ENCODE assay signal across 15 cellular contexts in the genomic region with DNA sequence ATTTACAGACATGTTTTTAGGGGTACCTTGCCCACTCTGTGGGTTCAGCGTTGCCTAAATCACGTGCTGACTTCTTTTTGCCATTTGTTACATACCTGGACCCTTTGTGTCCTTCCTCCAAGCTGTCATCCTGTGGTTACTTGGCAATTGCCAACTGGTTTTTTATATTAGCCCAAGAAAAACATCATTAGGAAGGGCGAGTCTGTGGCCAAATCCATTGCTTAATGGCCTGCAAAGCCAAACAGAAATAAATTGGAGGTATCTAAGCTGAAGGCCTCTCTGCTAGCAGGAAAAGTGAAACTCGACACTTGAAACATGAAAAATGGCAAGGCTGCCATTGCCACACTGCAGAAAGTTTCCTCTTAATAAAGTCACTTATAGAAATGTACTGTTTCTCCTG.
DNase-seq lines count a peak whose midpoint lies in the region; ATAC-seq, FAIRE-seq and TF ChIP-seq lines count a peak whose summit lies in the region.
"Had no signal": no experiment of that assay in that cellular context is flagged by ENCODE, and none has a peak within 500 bp of the region (broad histone marks: within the 10 kb centered on the region; RNA-seq: fewer than 3 reads in every experiment).

No MANE protein-coding gene starts in this region.

- intact Hi-C loops in spleen (cut with DNase I; ENCODE audit: low total_unique reads), result no loop called here

- no peak overlapping the region for H3K4me3 ChIP-seq in spleen
- H3K4me3 ChIP-seq: GM23338 had no signal

- TF ChIP-seq CTCF in spleen (IDR thresholded peaks at IDR 0.05 in 8 of 11, conservative IDR thresholded peaks at IDR 0.05 in 3 of 11), result no peak

- H3K9me3 ChIP-seq in spleen, result peaks cover 0 to 10% (median 2%) of the 10 kb centered on the region in 8 donors
- H3K9me3 ChIP-seq: Caco-2 had no signal

- DNase-seq in AG20443 (ENCODE audit: low spot score) (peak; percentile 61), LHCN-M2 (ENCODE audit: low read depth) (peak; percentile 17), astrocyte of the hippocampus (ENCODE audit: low read depth, low spot score) (peak; percentile 92), spleen (no peak)
- no peak for DNase-seq in activated CD8-positive, alpha-beta memory T cell treated with anti-CD3 and anti-CD28 coated beads, Interleukin-2, amount 50 U/mL, for 4 hours
- DNase-seq: activated CD4-positive, alpha-beta memory T cell treated with anti-CD3 and anti-CD28 coated beads for 36 hours; activated naive CD8-positive, alpha-beta T cell treated with anti-CD3 and anti-CD28 coated beads, Interleukin-2, amount 50 U/mL, for 24 hours; Caco-2; GF-D8; immature natural killer cell had no signal

- 65 to 81% (median 76%) methylated on average over 4 of the region's 4 CpGs for WGBS in spleen, 5 donors

- FAIRE-seq in islet of Langerhans (lab: Jason Lieb, UNC), result peak; percentile 97

- ATAC-seq in HG03108 (IDR thresholded peaks at IDR 0.05; ENCODE audit: unreplicated experiment) (no peak), GM19463 (IDR thresholded peaks at IDR 0.05; ENCODE audit: unreplicated experiment) (no peak)
- ATAC-seq: activated naive CD8-positive, alpha-beta T cell treated with anti-CD3 and anti-CD28 coated beads, Interleukin-2, amount 50 U/mL, for 24 hours; GM23338 had no signal

- H3K27ac ChIP-seq in spleen, result no peak overlapping the region
- H3K27ac ChIP-seq: VCaP had no signal

- no peak for TF ChIP-seq POLR2A in spleen (IDR thresholded peaks at IDR 0.05)

- H3K27me3 ChIP-seq in spleen (replicated peaks in 1 of 7), result peaks cover 0 to 5% (median 0%) of the 10 kb centered on the region in 7 donors

- H3K36me3 ChIP-seq in spleen, result no peaks in the 10 kb centered on the region

- no peaks in the 10 kb centered on the region for H3K4me1 ChIP-seq in spleen
- H3K4me1 ChIP-seq: Caco-2 had no signal

Comparison
In these comparisons a context has a peak if more than half of its experiments do, and no peak if none do; other contexts are left out.
1. DNase-seq: peak in AG20443 (single experiment), LHCN-M2 (single experiment) and astrocyte of the hippocampus (single experiment); none in spleen (single experiment) and activated CD8-positive, alpha-beta memory T cell treated with anti-CD3 and anti-CD28 coated beads, Interleukin-2, amount 50 U/mL, for 4 hours (single experiment).